8 cellular contexts compared by ENCODE assay signal in the genomic region with DNA sequence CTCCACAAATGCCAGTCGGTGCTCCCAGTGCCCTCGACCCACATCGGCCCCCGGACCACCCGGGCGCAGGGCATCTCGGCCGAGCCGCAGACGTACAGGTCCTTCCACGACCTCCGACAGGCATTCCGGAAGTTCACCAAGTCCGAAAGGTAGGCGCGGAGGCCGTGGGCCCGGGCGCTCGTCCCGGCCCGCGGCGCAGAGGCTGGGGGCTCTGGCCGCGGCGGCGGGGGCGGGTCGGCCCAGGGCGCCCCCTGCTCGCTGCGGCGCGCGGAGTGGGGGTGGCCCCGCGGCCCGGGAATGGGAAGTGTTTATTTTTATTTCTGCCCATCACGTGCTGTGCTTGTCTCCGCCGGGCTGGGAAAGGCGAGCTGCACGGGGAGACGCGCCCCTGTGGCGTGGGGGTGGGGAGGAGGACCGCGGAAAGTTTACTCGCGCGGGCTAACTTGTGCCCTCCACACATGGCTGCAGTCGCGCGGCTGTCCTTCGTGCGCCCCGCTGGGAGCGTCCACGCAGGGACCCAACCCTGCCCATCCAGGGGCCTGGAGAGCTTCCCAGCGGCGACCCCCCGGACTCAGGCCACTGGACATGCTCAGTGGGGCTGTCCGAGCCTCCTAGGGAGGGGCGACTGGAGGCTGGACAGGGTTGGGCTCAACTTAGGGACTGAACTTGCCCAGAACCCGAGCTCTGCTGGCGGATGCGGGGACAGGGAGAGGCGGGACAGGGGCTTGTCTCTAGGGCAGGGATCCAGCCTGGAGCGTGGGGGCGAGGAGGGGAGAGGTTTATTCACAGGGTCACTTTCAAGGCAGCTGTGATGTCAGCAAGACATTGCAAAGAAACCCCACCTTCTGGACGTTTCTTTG.
DNase-seq lines count a peak whose midpoint lies in the region; ATAC-seq and TF ChIP-seq lines count a peak whose summit lies in the region.

No MANE protein-coding gene starts in this region.

- WGBS in right lobe of liver (ENCODE audit: insufficient coverage, low coverage, low lambda C conversion rate, missing lambda C conversion rate) = 4% methylated on average over 22 of the region's 72 CpGs
- WGBS in tibial nerve, 2 donors = 0% methylated on average over 37 to 65 of the region's 72 CpGs

- TF ChIP-seq CTCF in right lobe of liver (IDR thresholded peaks at IDR 0.05) (no peak), tibial nerve (IDR thresholded peaks at IDR 0.05) (no peak), GM13976 (IDR thresholded peaks at IDR 0.05; ENCODE audit: borderline replicate concordance, control extremely low read depth, extremely low read depth, insufficient read depth, missing control alignments) (no peak)

- peak overlapping the region; percentile 42 for H3K27ac ChIP-seq in cingulate gyrus (ENCODE audit: low read depth, low read length)
- peak overlapping the region; percentile 61 to 66 (median 64) for H3K27ac ChIP-seq in right lobe of liver
- H3K27ac ChIP-seq in tibial nerve = peak overlapping the region; percentile 23 to 87 (median 77)

- H3K4me3 ChIP-seq in right lobe of liver (peak overlapping the region; percentile 47 to 55 (median 50)), tibial nerve (peak overlapping the region; percentile 46 to 60 (median 54))

- H3K9me3 Mint-ChIP-seq in activated T-cell treated with anti-CD3 and anti-CD28 coated beads, Interleukin-2, amount 50 U/mL, for 24 hours = no peaks in the 10 kb centered on the region

- no peaks in the 10 kb centered on the region for H3K9me3 ChIP-seq in right lobe of liver
- H3K9me3 ChIP-seq in tibial nerve = no peaks in the 10 kb centered on the region

- no peak for DNase-seq in activated T-cell treated with anti-CD3 and anti-CD28 coated beads, Interleukin-2, amount 50 U/mL, for 24 hours
- DNase-seq in activated T-cell treated with anti-CD3 and anti-CD28 coated beads for 4 hours = no peak
- DNase-seq in right lobe of liver = peak; percentile 38 to 68 (median 48)
- no peak for DNase-seq in tibial nerve (ENCODE audit: low spot score in 2 of 2)
- DNase-seq in HT-29 (ENCODE audit: low spot score) = no peak
- DNase-seq in GM13976 (ENCODE audit: low spot score) = no peak
- no peak for DNase-seq in stimulated activated CD4-positive, alpha-beta T cell treated with anti-CD3 and anti-CD28 coated beads, Interleukin-4, amount 100 ng/mL, for 1 hour

- H3K4me3 Mint-ChIP-seq in activated T-cell treated with anti-CD3 and anti-CD28 coated beads, Interleukin-2, amount 50 U/mL, for 24 hours = peak overlapping the region; percentile 62

- H3K4me1 Mint-ChIP-seq in activated T-cell treated with anti-CD3 and anti-CD28 coated beads, Interleukin-2, amount 50 U/mL, for 24 hours (ENCODE audit: low read depth) = peaks cover 9% of the 10 kb centered on the region

- H3K27me3 ChIP-seq in right lobe of liver (no peaks in the 10 kb centered on the region), tibial nerve (peaks cover 0 to 28% of the 10 kb centered on the region in 2 donors)

- intact Hi-C loops in right lobe of liver (cut with DNase I) = no loop called here

- no peaks in the 10 kb centered on the region for H3K36me3 Mint-ChIP-seq in activated T-cell treated with anti-CD3 and anti-CD28 coated beads, Interleukin-2, amount 50 U/mL, for 24 hours (ENCODE audit: low read depth)

- TF ChIP-seq POLR2A in right lobe of liver (IDR thresholded peaks at IDR 0.05) (no peak), tibial nerve (IDR thresholded peaks at IDR 0.05) (no peak)

- TF ChIP-seq EP300 in tibial nerve (IDR thresholded peaks at IDR 0.05) = no peak

- peaks cover 74% of the 10 kb centered on the region for H3K27me3 Mint-ChIP-seq in activated T-cell treated with anti-CD3 and anti-CD28 coated beads, Interleukin-2, amount 50 U/mL, for 24 hours

- ATAC-seq in right lobe of liver = peak; percentile 55 to 68 (median 62)

- no peak overlapping the region for H3K27ac Mint-ChIP-seq in activated T-cell treated with anti-CD3 and anti-CD28 coated beads, Interleukin-2, amount 50 U/mL, for 24 hours

- H3K36me3 ChIP-seq in right lobe of liver (no peaks in the 10 kb centered on the region), tibial nerve (no peaks in the 10 kb centered on the region)

- H3K4me1 ChIP-seq in right lobe of liver (no peaks in the 10 kb centered on the region), tibial nerve (peaks cover 0 to 26% (median 5%) of the 10 kb centered on the region in 4 donors)

- in situ Hi-C loops in GM13976 (cut with MboI; ENCODE audit: low sequenced_read_pairs, unreplicated experiment) = no loop called here

Comparison
In these comparisons a context has a peak if more than half of its experiments do, and no peak if none do; other contexts are left out.
1. DNase-seq: peak in right lobe of liver (3 of 3); none in activated T-cell treated with anti-CD3 and anti-CD28 coated beads, Interleukin-2, amount 50 U/mL, for 24 hours (single experiment), activated T-cell treated with anti-CD3 and anti-CD28 coated beads for 4 hours (single experiment), tibial nerve (0 of 2), HT-29 (single experiment), GM13976 (single experiment) and stimulated activated CD4-positive, alpha-beta T cell treated with anti-CD3 and anti-CD28 coated beads, Interleukin-4, amount 100 ng/mL, for 1 hour (single experiment).
2. Peak in every context shown above with its lines, with median percentiles within 50 percentile points of each other: H3K27ac ChIP-seq.